In genomic region chr15:33278816-33279612, GRCh38 we compare ENCODE assay signal across 1 cellular context.
TF ChIP-seq lines count a peak whose summit lies in the region.

No MANE protein-coding gene starts in this region.

TF ChIP-seq in HEK293, 187 proteins besides CTCF, POLR2A, EP300 and RAD21 (continued from another document):
- TF ChIP-seq PRDM6 (tag by site-specific recombination; IDR thresholded peaks at IDR 0.05) (no peak), ZNF354C (tag by site-specific recombination; IDR thresholded peaks at IDR 0.05; ENCODE audit: borderline replicate concordance, low read depth) (no peak), ZNF768 (tag by site-specific recombination; IDR thresholded peaks at IDR 0.05) (no peak), SP7 (tag by site-specific recombination; IDR thresholded peaks at IDR 0.05) (peak; percentile 49; the same call in 1 of the 2 replicates), ZNF692 (tag by site-specific recombination; IDR thresholded peaks at IDR 0.05) (0 out of 2 replicates have a peak, but pooled peaks have one; percentile 41), HIC1 (tag by site-specific recombination; IDR thresholded peaks at IDR 0.05) (peak; percentile 72), BCL11B (tag by site-specific recombination; IDR thresholded peaks at IDR 0.05; ENCODE audit: low read depth) (no peak), YY2 (tag by site-specific recombination; IDR thresholded peaks at IDR 0.05) (no peak), ZNF202 (tag by site-specific recombination; IDR thresholded peaks at IDR 0.05; ENCODE audit: borderline replicate concordance) (no peak), ZNF362 (tag by site-specific recombination; IDR thresholded peaks at IDR 0.05) (no peak), ZNF155 (tag by site-specific recombination; IDR thresholded peaks at IDR 0.05) (no peak), GLIS1 (tag by site-specific recombination; IDR thresholded peaks at IDR 0.05) (peak; percentile 86), ZNF510 (tag by site-specific recombination; IDR thresholded peaks at IDR 0.05; ENCODE audit: insufficient replicate concordance) (no peak), ZIC2 (tag by site-specific recombination; IDR thresholded peaks at IDR 0.05) (peak; percentile 34; the same call in 1 of the 2 replicates), ZNF398 (tag by site-specific recombination; IDR thresholded peaks at IDR 0.05) (peak; percentile 57; the same call in 1 of the 2 replicates), TRIM28 (IDR thresholded peaks at IDR 0.05; ENCODE audit: borderline replicate concordance, low read length) (no peak), ZNF629 (tag by site-specific recombination; IDR thresholded peaks at IDR 0.05) (0 out of 2 replicates have a peak, but pooled peaks have one; percentile 38), ZNF239 (tag by site-specific recombination; IDR thresholded peaks at IDR 0.05) (no peak), PATZ1 (tag by site-specific recombination; IDR thresholded peaks at IDR 0.05) (0 out of 2 replicates have a peak, but pooled peaks have one; percentile 30), ZNF366 (tag by site-specific recombination; conservative IDR thresholded peaks at IDR 0.05) (0 out of 2 replicates have a peak, but pooled peaks have one; percentile 12), ZNF324 (tag by site-specific recombination; IDR thresholded peaks at IDR 0.05) (no peak)
